ENCODE assay signal across 1 cellular context in genomic region chr3:17742837-17743659, GRCh38.
TF ChIP-seq lines count a peak whose summit lies in the region.

No MANE protein-coding gene starts in this region.

TF ChIP-seq in HepG2, 621 proteins besides CTCF, POLR2A, EP300 and RAD21 (continued from another document and continues in another):
- TF ChIP-seq ZNF318 (CRISPR knock-in tag; IDR thresholded peaks at IDR 0.05) (no peak), ZNF777 (CRISPR knock-in tag; IDR thresholded peaks at IDR 0.05) (no peak), GLMP (CRISPR knock-in tag; IDR thresholded peaks at IDR 0.05; ENCODE audit: borderline replicate concordance) (no peak), ZNF709 (CRISPR knock-in tag; IDR thresholded peaks at IDR 0.05) (peak; percentile 59), TP53 (CRISPR knock-in tag; conservative IDR thresholded peaks at IDR 0.05) (0 out of 2 replicates have a peak, but pooled peaks have one; percentile 31), YY1 (IDR thresholded peaks at IDR 0.05; ENCODE audit: insufficient read depth, insufficient replicate concordance, low read depth, low read length) (no peak), FOXJ3 (CRISPR knock-in tag; IDR thresholded peaks at IDR 0.05; ENCODE audit: borderline replicate concordance) (no peak), ZZZ3 (CRISPR knock-in tag; IDR thresholded peaks at IDR 0.05; ENCODE audit: borderline replicate concordance) (0 out of 2 replicates have a peak, but pooled peaks have one; percentile 6), ZBTB38 (CRISPR knock-in tag; IDR thresholded peaks at IDR 0.05) (no peak), FOSL2 (CRISPR knock-in tag; IDR thresholded peaks at IDR 0.05) (peak; percentile 43; the same call in 1 of the 2 replicates), HOXD1 (CRISPR knock-in tag; IDR thresholded peaks at IDR 0.05) (no peak), SALL1 (CRISPR knock-in tag; IDR thresholded peaks at IDR 0.05) (peak; percentile 1; the same call in 1 of the 2 replicates), PATZ1 (CRISPR knock-in tag; IDR thresholded peaks at IDR 0.05) (no peak), ZFYVE20 (CRISPR knock-in tag; IDR thresholded peaks at IDR 0.05; ENCODE audit: borderline replicate concordance, low read depth) (no peak), ZNF580 (CRISPR knock-in tag; IDR thresholded peaks at IDR 0.05; ENCODE audit: borderline replicate concordance, low read depth) (peak; percentile 19; the same call in 1 of the 2 replicates), NFE2 (CRISPR knock-in tag; IDR thresholded peaks at IDR 0.05) (no peak), ZBTB43 (CRISPR knock-in tag; conservative IDR thresholded peaks at IDR 0.05) (0 out of 2 replicates have a peak, but pooled peaks have one; percentile 2), RNF2 (conservative IDR thresholded peaks at IDR 0.05; ENCODE audit: low read depth) (no peak), ZNF512 (CRISPR knock-in tag; IDR thresholded peaks at IDR 0.05) (no peak), PHF20 (CRISPR knock-in tag; IDR thresholded peaks at IDR 0.05) (no peak), TOE1 (CRISPR knock-in tag; IDR thresholded peaks at IDR 0.05) (no peak), ZNF501 (CRISPR knock-in tag; IDR thresholded peaks at IDR 0.05) (no peak; the same call in 1 of the 2 replicates), NFKBIZ (CRISPR knock-in tag; IDR thresholded peaks at IDR 0.05) (no peak; the same call in 1 of the 2 replicates), MIER2 (CRISPR knock-in tag; IDR thresholded peaks at IDR 0.05) (peak; percentile 17; the same call in 1 of the 2 replicates), ZNF143 (CRISPR knock-in tag; IDR thresholded peaks at IDR 0.05) (no peak), MLXIP (CRISPR knock-in tag; IDR thresholded peaks at IDR 0.05; ENCODE audit: borderline replicate concordance) (no peak), KDM5A (IDR thresholded peaks at IDR 0.05; ENCODE audit: borderline replicate concordance, low read length) (peak; percentile 10; the same call in 1 of the 2 replicates), ZC3H13 (CRISPR knock-in tag; IDR thresholded peaks at IDR 0.05) (no peak), MAX (IDR thresholded peaks at IDR 0.05) (no peak), ARNT (IDR thresholded peaks at IDR 0.05) (no peak), REXO4 (CRISPR knock-in tag; IDR thresholded peaks at IDR 0.05; ENCODE audit: borderline replicate concordance) (no peak), ZMYM2 (CRISPR knock-in tag; IDR thresholded peaks at IDR 0.05) (0 out of 2 replicates have a peak, but pooled peaks have one; percentile 31), ZNF292 (CRISPR knock-in tag; IDR thresholded peaks at IDR 0.05; ENCODE audit: borderline replicate concordance, low read depth) (no peak), SNAPC2 (CRISPR knock-in tag; IDR thresholded peaks at IDR 0.05) (0 out of 2 replicates have a peak, but pooled peaks have one; percentile 52), SAP130 (CRISPR knock-in tag; IDR thresholded peaks at IDR 0.05; ENCODE audit: low read depth) (0 out of 2 replicates have a peak, but pooled peaks have one; percentile 43), ZNF331 (CRISPR knock-in tag; IDR thresholded peaks at IDR 0.05) (no peak), ISL2 (CRISPR knock-in tag; IDR thresholded peaks at IDR 0.05) (no peak), PAF1 (CRISPR knock-in tag; IDR thresholded peaks at IDR 0.05) (no peak), SMAD9 (CRISPR knock-in tag; IDR thresholded peaks at IDR 0.05) (no peak), PCBP1 (IDR thresholded peaks at IDR 0.05; ENCODE audit: borderline replicate concordance, low read depth, low read length) (no peak), MXI1 (IDR thresholded peaks at IDR 0.05; ENCODE audit: borderline replicate concordance, low read depth, low read length) (peak; percentile 3; the same call in 2 of the 3 replicates), ZNF605 (CRISPR knock-in tag; IDR thresholded peaks at IDR 0.05) (no peak), KLF16 (CRISPR knock-in tag; IDR thresholded peaks at IDR 0.05) (peak in 1 of 2 experiments; percentile 54; a peak in 2 of 4 replicates), ZNF552 (CRISPR knock-in tag; IDR thresholded peaks at IDR 0.05; ENCODE audit: borderline replicate concordance) (no peak), STAT5B (CRISPR knock-in tag; IDR thresholded peaks at IDR 0.05) (no peak), ZNF510 (CRISPR knock-in tag; IDR thresholded peaks at IDR 0.05; ENCODE audit: low read depth) (no peak), HOXA3 (CRISPR knock-in tag; IDR thresholded peaks at IDR 0.05) (peak; percentile 14; the same call in 1 of the 2 replicates), NR0B2 (CRISPR knock-in tag; IDR thresholded peaks at IDR 0.05) (no peak), HNF4G (IDR thresholded peaks at IDR 0.05; ENCODE audit: borderline replicate concordance, low read depth, low read length) (no peak), HNF4G (CRISPR knock-in tag; IDR thresholded peaks at IDR 0.05; ENCODE audit: borderline replicate concordance, low read depth) (no peak), ZNF562 (CRISPR knock-in tag; IDR thresholded peaks at IDR 0.05; ENCODE audit: borderline replicate concordance) (no peak), ZMYM4 (CRISPR knock-in tag; IDR thresholded peaks at IDR 0.05) (no peak)
